Comparison of ENCODE assay signal across 23 cellular contexts in genomic region chr5:73095564-73096238, GRCh38. TPM values are rescaled to one million over a fixed set of nuclear protein-coding genes. Genes with fewer than 3 reads are reported as not detected.
DNase-seq lines count a peak whose midpoint lies in the region; ATAC-seq, FAIRE-seq and TF ChIP-seq lines count a peak whose summit lies in the region.
"Had no signal": no experiment of that assay in that cellular context is flagged by ENCODE, and none has a peak within 500 bp of the region (broad histone marks: within the 10 kb centered on the region; RNA-seq: fewer than 3 reads in every experiment).

No MANE protein-coding gene starts in this region.

- FAIRE-seq in astrocyte (lab: Jason Lieb, UNC) = no peak
- FAIRE-seq: G401.6 had no signal

- no peaks in the 10 kb centered on the region for H3K27me3 ChIP-seq in astrocyte (ENCODE audit: insufficient read depth, low read length)
- H3K27me3 ChIP-seq in naive thymus-derived CD4-positive, alpha-beta T cell (ENCODE audit: control insufficient read depth in 2 of 2, insufficient read depth in 2 of 2, low read length in 2 of 2) = no peaks in the 10 kb centered on the region
- no peaks in the 10 kb centered on the region for H3K27me3 ChIP-seq in hepatocyte

- peak; percentile 29 for ATAC-seq in naive thymus-derived CD4-positive, alpha-beta T cell
- ATAC-seq in activated naive CD8-positive, alpha-beta T cell treated with anti-CD3 and anti-CD28 coated beads, Interleukin-2, amount 50 U/mL, for 24 hours = no peak
- ATAC-seq: HCT116 had no signal

- H3K27ac ChIP-seq in astrocyte (ENCODE audit: low read depth, low read length) = no peak overlapping the region
- H3K27ac ChIP-seq in naive thymus-derived CD4-positive, alpha-beta T cell (ENCODE audit: low read depth, low read length) = no peak overlapping the region
- no peak overlapping the region for H3K27ac ChIP-seq in hepatocyte

- peaks cover 14% of the 10 kb centered on the region for H3K9me3 Mint-ChIP-seq in astrocyte (ENCODE audit: unreplicated experiment)
- peaks cover 0 to 27% (median 6%) of the 10 kb centered on the region in 11 donors for H3K9me3 Mint-ChIP-seq in naive thymus-derived CD4-positive, alpha-beta T cell
- H3K9me3 Mint-ChIP-seq in osteocyte (ENCODE audit: unreplicated experiment) = peaks cover 12% of the 10 kb centered on the region
- H3K9me3 Mint-ChIP-seq in activated naive CD8-positive, alpha-beta T cell treated with anti-CD3 and anti-CD28 coated beads, Interleukin-2, amount 50 U/mL, for 24 hours = peaks cover 6% of the 10 kb centered on the region

- TF ChIP-seq CTCF in astrocyte (IDR thresholded peaks at IDR 0.05; ENCODE audit: insufficient read depth, low read depth, low read length) = no peak
- TF ChIP-seq CTCF in osteocyte (IDR thresholded peaks at IDR 0.05) = no peak
- TF ChIP-seq CTCF in hepatocyte (IDR thresholded peaks at IDR 0.05; ENCODE audit: poor library complexity) = no peak

- no peaks in the 10 kb centered on the region for H3K9me2 ChIP-seq in hepatocyte (replicated peaks; ENCODE audit: insufficient read depth)
- H3K9me2 ChIP-seq: SK-N-SH had no signal

- peaks cover 8% of the 10 kb centered on the region for H3K4me1 ChIP-seq in astrocyte (ENCODE audit: insufficient read depth, low read length)
- no peaks in the 10 kb centered on the region for H3K4me1 ChIP-seq in naive thymus-derived CD4-positive, alpha-beta T cell (ENCODE audit: control insufficient read depth in 2 of 2, insufficient read depth in 2 of 2, low read length in 2 of 2)
- H3K4me1 ChIP-seq in hepatocyte (ENCODE audit: insufficient read depth) = no peaks in the 10 kb centered on the region

- H3K36me3 Mint-ChIP-seq in astrocyte (ENCODE audit: low read depth, unreplicated experiment) (peaks cover 11% of the 10 kb centered on the region), osteocyte (ENCODE audit: unreplicated experiment) (peaks cover 25% of the 10 kb centered on the region)
- peaks cover 0 to 4% (median 0%) of the 10 kb centered on the region in 5 donors for H3K36me3 Mint-ChIP-seq in naive thymus-derived CD4-positive, alpha-beta T cell
- H3K36me3 Mint-ChIP-seq in activated naive CD8-positive, alpha-beta T cell treated with anti-CD3 and anti-CD28 coated beads, Interleukin-2, amount 50 U/mL, for 24 hours (ENCODE audit: low read depth) = no peaks in the 10 kb centered on the region
- H3K36me3 Mint-ChIP-seq: T-cell had no signal

- H3K9me3 ChIP-seq in astrocyte (ENCODE audit: insufficient read depth, low read depth, low read length) (no peaks in the 10 kb centered on the region), hepatocyte (ENCODE audit: low read depth) (no peaks in the 10 kb centered on the region)
- H3K9me3 ChIP-seq in naive thymus-derived CD4-positive, alpha-beta T cell (ENCODE audit: control insufficient read depth in 2 of 3, low read length in 3 of 3) = peaks cover 0 to 5% (median 0%) of the 10 kb centered on the region in 3 experiments

- no peak overlapping the region for H3K9ac ChIP-seq in astrocyte (ENCODE audit: low read length)
- H3K9ac ChIP-seq: SK-N-SH had no signal

- H3K79me2 ChIP-seq in astrocyte (ENCODE audit: insufficient read depth, low read length) (no peaks in the 10 kb centered on the region), hepatocyte (no peaks in the 10 kb centered on the region)

- H3K27ac Mint-ChIP-seq in astrocyte (ENCODE audit: unreplicated experiment) (no peak overlapping the region), osteocyte (ENCODE audit: unreplicated experiment) (no peak overlapping the region)
- H3K27ac Mint-ChIP-seq in naive thymus-derived CD4-positive, alpha-beta T cell = no peak overlapping the region
- H3K27ac Mint-ChIP-seq in activated naive CD8-positive, alpha-beta T cell treated with anti-CD3 and anti-CD28 coated beads, Interleukin-2, amount 50 U/mL, for 24 hours = no peak overlapping the region
- H3K27ac Mint-ChIP-seq: T-cell had no signal

- H2AFZ ChIP-seq in astrocyte (ENCODE audit: low read depth, low read length) (no peak overlapping the region), hepatocyte (no peak overlapping the region)

- H4K20me1 ChIP-seq in astrocyte (ENCODE audit: insufficient read depth, low read length) (no peaks in the 10 kb centered on the region), hepatocyte (ENCODE audit: insufficient read depth, poor library complexity, severe bottlenecking) (no peaks in the 10 kb centered on the region)

- H3K4me3 ChIP-seq in astrocyte (ENCODE audit: insufficient read depth, low read depth, low read length) (no peak overlapping the region), hepatocyte (no peak overlapping the region)
- no peak overlapping the region for H3K4me3 ChIP-seq in naive thymus-derived CD4-positive, alpha-beta T cell (ENCODE audit: low read length)

- intact Hi-C loops in naive thymus-derived CD4-positive, alpha-beta T cell (cut with micrococcal nuclease) = no loop called here

- H3K4me2 ChIP-seq in astrocyte (ENCODE audit: low read length) (no peak overlapping the region), hepatocyte (no peak overlapping the region)
- H3K4me2 ChIP-seq: SK-N-SH had no signal

- whole genome bisulfite sequencing in hepatocyte (ENCODE audit: low lambda C conversion rate, missing lambda C conversion rate) = 98% methylated on average over 6 of the region's 6 CpGs

- H3K36me3 ChIP-seq in astrocyte (ENCODE audit: insufficient read depth, low read length) = peaks cover 7% of the 10 kb centered on the region
- no peaks in the 10 kb centered on the region for H3K36me3 ChIP-seq in naive thymus-derived CD4-positive, alpha-beta T cell (ENCODE audit: control insufficient read depth in 2 of 3, insufficient read depth in 3 of 3, low read length in 3 of 3)
- H3K36me3 ChIP-seq in hepatocyte (replicated peaks; ENCODE audit: insufficient read depth, low read depth) = no peaks in the 10 kb centered on the region

- H3K4me1 Mint-ChIP-seq in astrocyte (ENCODE audit: low read depth, unreplicated experiment) (peaks cover 14% of the 10 kb centered on the region), osteocyte (ENCODE audit: unreplicated experiment) (peaks cover 11% of the 10 kb centered on the region)
- H3K4me1 Mint-ChIP-seq in naive thymus-derived CD4-positive, alpha-beta T cell = no peaks in the 10 kb centered on the region
- peaks cover 17% of the 10 kb centered on the region for H3K4me1 Mint-ChIP-seq in activated naive CD8-positive, alpha-beta T cell treated with anti-CD3 and anti-CD28 coated beads, Interleukin-2, amount 50 U/mL, for 24 hours

- H3K27me3 Mint-ChIP-seq in astrocyte (ENCODE audit: low read depth, unreplicated experiment) (no peaks in the 10 kb centered on the region), osteocyte (ENCODE audit: unreplicated experiment) (no peaks in the 10 kb centered on the region)
- H3K27me3 Mint-ChIP-seq in naive thymus-derived CD4-positive, alpha-beta T cell = peaks cover 11 to 35% (median 16%) of the 10 kb centered on the region in 5 donors
- peaks cover 28% of the 10 kb centered on the region for H3K27me3 Mint-ChIP-seq in activated naive CD8-positive, alpha-beta T cell treated with anti-CD3 and anti-CD28 coated beads, Interleukin-2, amount 50 U/mL, for 24 hours

- POLR2A ChIA-PET in naive thymus-derived CD4-positive, alpha-beta T cell (lab: Charles Lee) = no interaction called here

- CTCF ChIA-PET in naive thymus-derived CD4-positive, alpha-beta T cell (lab: Charles Lee) = no interaction called here

- no peak overlapping the region for H3K4me3 Mint-ChIP-seq in astrocyte (ENCODE audit: unreplicated experiment)
- H3K4me3 Mint-ChIP-seq in naive thymus-derived CD4-positive, alpha-beta T cell = no peak overlapping the region
- H3K4me3 Mint-ChIP-seq in osteocyte (ENCODE audit: unreplicated experiment) = no peak overlapping the region
- no peak overlapping the region for H3K4me3 Mint-ChIP-seq in activated naive CD8-positive, alpha-beta T cell treated with anti-CD3 and anti-CD28 coated beads, Interleukin-2, amount 50 U/mL, for 24 hours
- H3K4me3 Mint-ChIP-seq: T-cell had no signal

- DNase-seq in Daoy (ENCODE audit: low read depth) (peak; percentile 32), MV-4-11 (lab: John Stamatoyannopoulos, UW) (peak; percentile 42), astrocyte (ENCODE audit: low read depth) (peak; percentile 18), osteocyte (ENCODE audit: extremely low spot score, unreplicated experiment) (no peak), hepatocyte (ENCODE audit: low spot score) (no peak), GM03348 (ENCODE audit: low spot score) (no peak)
- DNase-seq in naive thymus-derived CD4-positive, alpha-beta T cell = no peak
- no peak for DNase-seq in activated naive CD8-positive, alpha-beta T cell treated with anti-CD3 and anti-CD28 coated beads, Interleukin-2, amount 50 U/mL, for 24 hours
- DNase-seq: ACHN, C1 segment of cervical spinal cord, DMS 273 treated with DMSO at 0.1 percent for 48 hours, DND-41, GOT3, NCI-H1417 treated with DMSO at 0.1 percent for 48 hours, NCI-H187 treated with DMSO at 0.1 percent for 48 hours, NCI-H2227 treated with DMSO at 0.1 percent for 48 hours, NCI-H524, NCI-H82, SHP77, SK-N-SH had no signal

RNA-seq across cellular contexts. Expression of gene TMEM171, which starts 24.7 kb away (rescaled TPM):
- total RNA-seq in Daoy (2014; rRNA removed; shearing (Covaris generic)) = 1.5 and 4.6 TPM in 2 replicates
- total RNA-seq in astrocyte (0.38 and 0.45 TPM in 2 replicates), osteocyte (31.8 and 38.1 TPM in 2 replicates), hepatocyte (1.3 and 2.9 TPM in 2 replicates)
- total RNA-seq in naive thymus-derived CD4-positive, alpha-beta T cell = under 1 TPM in 1 of 5 experiments, not detected in 4; 0.39 TPM
- not detected for polyA plus RNA-seq in naive thymus-derived CD4-positive, alpha-beta T cell
- polyA plus RNA-seq in hepatocyte = 1.6 and 2.0 TPM in 2 replicates

Comparison
In these comparisons a context has a peak if more than half of its experiments do, and no peak if none do; other contexts are left out.
1. DNase-seq: peak in Daoy (single experiment), MV-4-11 (single experiment) and astrocyte (single experiment); none in naive thymus-derived CD4-positive, alpha-beta T cell (0 of 9), osteocyte (single experiment), hepatocyte (single experiment), activated naive CD8-positive, alpha-beta T cell treated with anti-CD3 and anti-CD28 coated beads, Interleukin-2, amount 50 U/mL, for 24 hours (single experiment) and GM03348 (single experiment).